Comparison of ENCODE assay signal across 9 cellular contexts in genomic region chr20:33518071-33518470, GRCh38. TPM values are rescaled to one million over a fixed set of nuclear protein-coding genes. Genes with fewer than 3 reads are reported as not detected.
DNase-seq lines count a peak whose midpoint lies in the region; ATAC-seq and TF ChIP-seq lines count a peak whose summit lies in the region.
"Had no signal": no experiment of that assay in that cellular context is flagged by ENCODE, and none has a peak within 500 bp of the region (broad histone marks: within the 10 kb centered on the region; RNA-seq: fewer than 3 reads in every experiment).

No MANE protein-coding gene starts in this region.

- H2AFZ ChIP-seq in hepatocyte, result no peak overlapping the region

- 70% methylated on average over 5 of the region's 5 CpGs for WGBS in hepatocyte (ENCODE audit: low lambda C conversion rate, missing lambda C conversion rate)

- no peaks in the 10 kb centered on the region for H3K27me3 Mint-ChIP-seq in chondrocyte (ENCODE audit: low read depth)

- ATAC-seq in sciatic nerve (no peak), HG03520 (IDR thresholded peaks at IDR 0.05; ENCODE audit: unreplicated experiment) (no peak)

- no peaks in the 10 kb centered on the region for H3K27me3 ChIP-seq in hepatocyte

- peak overlapping the region; percentile 4 for H3K4me3 Mint-ChIP-seq in chondrocyte (ENCODE audit: unreplicated experiment)

- no peaks in the 10 kb centered on the region for H3K9me3 Mint-ChIP-seq in chondrocyte (ENCODE audit: low read depth)

- peaks cover 25% of the 10 kb centered on the region for H3K4me1 Mint-ChIP-seq in chondrocyte (ENCODE audit: low read depth)

- no peaks in the 10 kb centered on the region for H3K4me1 ChIP-seq in hepatocyte (ENCODE audit: insufficient read depth)

- H3K27ac ChIP-seq in C4-2B (peak overlapping the region; percentile 4; the same call in 1 of the 2 replicates), hepatocyte (no peak overlapping the region)

- H3K9me3 ChIP-seq in hepatocyte (ENCODE audit: low read depth), result no peaks in the 10 kb centered on the region

- no peaks in the 10 kb centered on the region for H3K9me2 ChIP-seq in hepatocyte (replicated peaks; ENCODE audit: insufficient read depth)

- H3K27ac Mint-ChIP-seq in chondrocyte (ENCODE audit: unreplicated experiment), result peak overlapping the region; percentile 89

- no peak for DNase-seq in chondrocyte (ENCODE audit: low spot score)
- DNase-seq in mucosa of gallbladder (ENCODE audit: low spot score), result peak; percentile 18
- no peak for DNase-seq in sciatic nerve (ENCODE audit: low spot score)
- DNase-seq in hepatocyte (ENCODE audit: low spot score), result no peak
- no peak for DNase-seq in DMS 273 (lab: John Stamatoyannopoulos, UW; ENCODE audit: unreplicated experiment)
- DNase-seq: retina had no signal

- H3K36me3 ChIP-seq in hepatocyte (replicated peaks; ENCODE audit: insufficient read depth, low read depth), result no peaks in the 10 kb centered on the region

- H3K4me2 ChIP-seq in hepatocyte, result no peak overlapping the region

- H3K79me2 ChIP-seq in hepatocyte, result peaks cover 99% of the 10 kb centered on the region

- no peak for TF ChIP-seq CTCF in C4-2B (conservative IDR thresholded peaks at IDR 0.05)
- TF ChIP-seq CTCF in chondrocyte (IDR thresholded peaks at IDR 0.05), result no peak
- TF ChIP-seq CTCF in hepatocyte (IDR thresholded peaks at IDR 0.05; ENCODE audit: poor library complexity), result no peak

- intact Hi-C loops in sciatic nerve (cut with DNase I), result no loop called here

- no peaks in the 10 kb centered on the region for H3K36me3 Mint-ChIP-seq in chondrocyte (ENCODE audit: low read depth)

- H3K4me3 ChIP-seq in hepatocyte, result no peak overlapping the region

- TF ChIP-seq EP300 in Ishikawa (IDR thresholded peaks at IDR 0.05; ENCODE audit: borderline replicate concordance), result peak; percentile 58; the same call in 1 of the 2 replicates

- no peak for TF ChIP-seq RAD21 in Ishikawa (IDR thresholded peaks at IDR 0.05; ENCODE audit: low read depth)

- peaks cover 35% of the 10 kb centered on the region for H4K20me1 ChIP-seq in hepatocyte (ENCODE audit: insufficient read depth, poor library complexity, severe bottlenecking)

TF ChIP-seq in Ishikawa, 13 proteins besides CTCF, POLR2A, EP300 and RAD21:
- TF ChIP-seq TEAD4 (IDR thresholded peaks at IDR 0.05) (peak; percentile 55; the same call in 1 of the 2 replicates), MAX (IDR thresholded peaks at IDR 0.05) (peak; percentile 56), YY1 (IDR thresholded peaks at IDR 0.05; ENCODE audit: low read depth) (no peak)

RNA-seq across cellular contexts. Expression of gene CBFA2T2, which starts 28.2 kb away (rescaled TPM):
- total RNA-seq in chondrocyte (14.7 to 23.6 TPM (median 23.5 TPM) in 3 replicates), mucosa of gallbladder (21.2 TPM), sciatic nerve (26.0 TPM), hepatocyte (29.2 and 31.1 TPM in 2 replicates)
- 33.1 and 37.5 TPM in 2 replicates for polyA plus RNA-seq in hepatocyte
